Comparison of ENCODE assay signal across 8 cellular contexts in the genomic region with DNA sequence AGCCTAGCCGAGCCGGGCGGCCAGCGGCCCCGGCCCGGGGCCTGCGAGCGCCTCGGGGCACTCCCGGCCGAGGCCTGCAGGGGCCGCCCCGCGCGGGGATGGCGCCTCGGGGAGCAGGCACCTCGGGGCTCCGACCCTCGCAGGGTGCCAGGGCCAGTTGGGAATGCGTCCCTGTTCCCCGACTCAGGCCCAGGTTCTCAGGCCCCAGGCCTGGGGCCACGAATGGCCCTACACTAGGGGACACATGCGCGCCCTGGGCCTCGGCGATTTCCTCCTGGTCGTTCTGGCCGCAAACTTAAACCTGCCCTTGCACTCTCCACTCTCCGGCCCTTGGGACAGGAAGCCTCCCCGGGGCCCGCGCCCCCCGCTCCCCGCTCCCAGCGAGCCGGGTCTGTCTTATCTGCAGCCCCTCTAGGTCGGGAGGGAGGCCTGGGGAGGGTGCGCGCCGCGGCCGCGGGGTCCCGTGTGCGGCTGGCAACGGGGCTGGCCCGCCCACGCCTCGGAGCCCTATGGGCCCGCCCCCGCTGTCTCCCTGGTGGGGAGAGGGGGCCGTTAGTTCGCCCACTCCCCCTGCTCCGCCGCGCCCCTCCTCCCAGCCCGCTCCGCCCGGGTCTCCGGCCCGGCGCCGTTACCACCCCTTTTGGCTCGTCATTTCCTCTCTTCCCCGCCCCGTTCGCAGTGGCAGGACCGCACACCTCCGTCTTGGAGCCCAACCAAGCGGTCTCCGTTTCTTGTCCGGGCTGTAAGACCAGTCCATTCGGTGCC. TPM values are rescaled to one million over a fixed set of nuclear protein-coding genes. Genes with fewer than 3 reads are reported as not detected.
DNase-seq lines count a peak whose midpoint lies in the region; ATAC-seq and TF ChIP-seq lines count a peak whose summit lies in the region.

No MANE protein-coding gene starts in this region.

- peaks cover 0 to 23% of the 10 kb centered on the region in 2 donors for H3K4me1 ChIP-seq in lung (ENCODE audit: control insufficient read depth in 2 of 2, insufficient read depth in 2 of 2, low read length in 2 of 2)

- H3K9me3 ChIP-seq in lung (ENCODE audit: control insufficient read depth in 2 of 2, insufficient read depth in 1 of 2, low read length in 1 of 2) = peaks cover 0 to 2% of the 10 kb centered on the region in 2 donors

- H3K27ac ChIP-seq in dorsolateral prefrontal cortex (peak overlapping the region; percentile 94 to 100 (median 99)), lung (ENCODE audit: low read depth in 1 of 2, low read length in 1 of 2) (peak overlapping the region; percentile 94 to 100)

- peaks cover 64% of the 10 kb centered on the region for H3K4me1 Mint-ChIP-seq in activated CD4-positive, alpha-beta memory T cell treated with anti-CD3 and anti-CD28 coated beads, Interleukin-2, amount 10 ng/mL, durations not matched to agents 7 days and 5 days

- no peaks in the 10 kb centered on the region for H3K27me3 ChIP-seq in BJ (ENCODE audit: control insufficient read depth, insufficient read depth, low read length)
- no peaks in the 10 kb centered on the region for H3K27me3 ChIP-seq in dorsolateral prefrontal cortex
- no peaks in the 10 kb centered on the region for H3K27me3 ChIP-seq in lung (ENCODE audit: control insufficient read depth, insufficient read depth)

- H3K27me3 Mint-ChIP-seq in activated CD4-positive, alpha-beta memory T cell treated with anti-CD3 and anti-CD28 coated beads, Interleukin-2, amount 10 ng/mL, durations not matched to agents 7 days and 5 days = no peaks in the 10 kb centered on the region

- TF ChIP-seq CTCF in BJ (IDR thresholded peaks at IDR 0.05; ENCODE audit: insufficient read depth, low read depth, low read length) = peak; percentile 25; the same call in 1 of the 2 replicates
- peak in 14 of 56 donors; percentile 1 to 47 (median 18) for TF ChIP-seq CTCF in dorsolateral prefrontal cortex (IDR thresholded peaks at IDR 0.05 in 54 of 56, conservative IDR thresholded peaks at IDR 0.05 in 2 of 56; ENCODE audit: low read depth in 1 of 56, partially characterized antibody in 56 of 56)
- no peak for TF ChIP-seq CTCF in lung (IDR thresholded peaks at IDR 0.05; ENCODE audit: control extremely low read depth, extremely low read depth)

- no peak for DNase-seq in BJ (ENCODE audit: low read depth)
- DNase-seq in GM19238 (ENCODE audit: insufficient read length, low spot score) = peak; percentile 65
- peak; percentile 88 for DNase-seq in NCI-H748 treated with DMSO at 0.1 percent for 48 hours (lab: John Stamatoyannopoulos, UW)
- DNase-seq in activated CD4-positive, alpha-beta memory T cell treated with anti-CD3 and anti-CD28 coated beads, Interleukin-2, amount 10 ng/mL, durations not matched to agents 7 days and 5 days = peak; percentile 89
- peak; percentile 36 to 81 (median 68) for DNase-seq in dorsolateral prefrontal cortex
- peak; percentile 87 for DNase-seq in lung (ENCODE audit: low spot score)
- DNase-seq in stimulated activated CD4-positive, alpha-beta T cell treated with anti-CD3 and anti-CD28 coated beads, TNF-alpha, amount 100 ng/mL, for 1 hour (ENCODE audit: low read depth in 3 of 3, low spot score in 1 of 3) = peak; percentile 57 to 64 (median 64)

- H3K4me3 ChIP-seq in BJ (ENCODE audit: low read depth, low read length) (peak overlapping the region; percentile 92), dorsolateral prefrontal cortex (peak overlapping the region; percentile 75 to 99 (median 92)), lung (peak overlapping the region; percentile 98)

- H3K36me3 ChIP-seq in BJ (ENCODE audit: control insufficient read depth, insufficient read depth, low read length) = no peaks in the 10 kb centered on the region
- peaks cover 0 to 3% of the 10 kb centered on the region in 2 donors for H3K36me3 ChIP-seq in lung (ENCODE audit: control insufficient read depth in 2 of 2, insufficient read depth in 2 of 2, low read length in 2 of 2)

- H3K27ac Mint-ChIP-seq in activated CD4-positive, alpha-beta memory T cell treated with anti-CD3 and anti-CD28 coated beads, Interleukin-2, amount 10 ng/mL, durations not matched to agents 7 days and 5 days = peak overlapping the region; percentile 99

- ATAC-seq in HG03457 (IDR thresholded peaks at IDR 0.05; ENCODE audit: unreplicated experiment) = peak; percentile 27
- peak; percentile 10 for ATAC-seq in lung (ENCODE audit: insufficient read depth, low FRiP score)

- CTCF ChIA-PET in BJ (lab: Yijun Ruan, JAX) = interaction anchor here (0.6 kb wide), 1 partner anchor 1237 kb away, joined by 4 read pairs; no protein-coding TSS in a partner anchor
- CTCF ChIA-PET in activated CD4-positive, alpha-beta memory T cell treated with anti-CD3 and anti-CD28 coated beads, Interleukin-2, amount 10 ng/mL, durations not matched to agents 7 days and 5 days (lab: Charles Lee) = interaction anchor here (0.9 to 5.7 kb wide), 9 partner anchors 10 to 233 kb away, joined by 3 to 47 read pairs (median 5); partner anchors contain the start of gene TREML2

- POLR2A ChIA-PET in BJ (lab: Charles Lee) = no interaction called here
- POLR2A ChIA-PET in activated CD4-positive, alpha-beta memory T cell treated with anti-CD3 and anti-CD28 coated beads, Interleukin-2, amount 10 ng/mL, durations not matched to agents 7 days and 5 days (lab: Charles Lee) = interaction anchor here (0.8 to 5.5 kb wide), 10 partner anchors 15 to 260 kb away, joined by 3 to 51 read pairs (median 4); partner anchors contain the start of gene TREML2

- no peaks in the 10 kb centered on the region for H3K9me3 Mint-ChIP-seq in activated CD4-positive, alpha-beta memory T cell treated with anti-CD3 and anti-CD28 coated beads, Interleukin-2, amount 10 ng/mL, durations not matched to agents 7 days and 5 days

- intact Hi-C loops in dorsolateral prefrontal cortex (cut with DNase I) = no loop called here

- H3K4me3 Mint-ChIP-seq in activated CD4-positive, alpha-beta memory T cell treated with anti-CD3 and anti-CD28 coated beads, Interleukin-2, amount 10 ng/mL, durations not matched to agents 7 days and 5 days = peak overlapping the region; percentile 93

- 0 to 1% methylated on average over 59 to 74 of the region's 74 CpGs for WGBS in lung, 2 donors

- peaks cover 40% of the 10 kb centered on the region for H3K36me3 Mint-ChIP-seq in activated CD4-positive, alpha-beta memory T cell treated with anti-CD3 and anti-CD28 coated beads, Interleukin-2, amount 10 ng/mL, durations not matched to agents 7 days and 5 days (ENCODE audit: low read depth)

RNA-seq across cellular contexts. Expression of gene NFYA, which starts 0.6 kb away (rescaled TPM):
- 7.6 and 7.7 TPM in 2 replicates for polyA plus RNA-seq in BJ (2011; rRNA removed)
- 15.5 and 17.0 TPM in 2 replicates for polyA minus RNA-seq in BJ (2011; rRNA and poly(A)+ RNA removed)
- 10 to 100 TPM; 26.2 to 29.8 TPM for total RNA-seq in activated CD4-positive, alpha-beta memory T cell treated with anti-CD3 and anti-CD28 coated beads, Interleukin-2, amount 10 ng/mL, durations not matched to agents 7 days and 5 days
- 10 to 100 TPM; 19.9 to 50.6 (median 29.8) TPM for total RNA-seq in dorsolateral prefrontal cortex
- total RNA-seq in lung = 10 to 100 TPM; 17.8 to 38.0 TPM
- polyA plus RNA-seq in lung = 10 to 100 TPM in 1 of 2 donors, 1 to 10 TPM in 1; 5.9 to 15.5 TPM

RNA-seq across cellular contexts. Expression of gene OARD1, which starts 1.2 kb away (rescaled TPM):
- polyA plus RNA-seq in BJ (2011; rRNA removed) (3.4 and 6.7 TPM in 2 replicates), lung (10 to 100 TPM; 22.4 to 26.2 TPM)
- polyA minus RNA-seq in BJ (2011; rRNA and poly(A)+ RNA removed) = 2.5 and 2.6 TPM in 2 replicates
- 10 to 100 TPM; 34.3 to 37.2 TPM for total RNA-seq in activated CD4-positive, alpha-beta memory T cell treated with anti-CD3 and anti-CD28 coated beads, Interleukin-2, amount 10 ng/mL, durations not matched to agents 7 days and 5 days
- total RNA-seq in dorsolateral prefrontal cortex (10 to 100 TPM; 16.2 to 34.8 (median 24.6) TPM), lung (10 to 100 TPM; 22.2 to 27.0 TPM)

RNA-seq across cellular contexts. Expression of gene APOBEC2, which starts 20.4 kb away (rescaled TPM):
- not detected in 2 replicates for polyA plus RNA-seq in BJ (2011; rRNA removed)
- polyA minus RNA-seq in BJ (2011; rRNA and poly(A)+ RNA removed) = not detected in 2 replicates
- not detected for total RNA-seq in activated CD4-positive, alpha-beta memory T cell treated with anti-CD3 and anti-CD28 coated beads, Interleukin-2, amount 10 ng/mL, durations not matched to agents 7 days and 5 days
- total RNA-seq in dorsolateral prefrontal cortex = not detected
- total RNA-seq in lung = under 1 TPM; 0.34 to 0.51 TPM
- polyA plus RNA-seq in lung = under 1 TPM; 0.10 to 0.40 TPM

RNA-seq across cellular contexts. Expression of gene TSPO2, which starts 31.1 kb away (rescaled TPM):
- not detected in 2 replicates for polyA plus RNA-seq in BJ (2011; rRNA removed)
- polyA minus RNA-seq in BJ (2011; rRNA and poly(A)+ RNA removed) = not detected in 2 replicates
- total RNA-seq in activated CD4-positive, alpha-beta memory T cell treated with anti-CD3 and anti-CD28 coated beads, Interleukin-2, amount 10 ng/mL, durations not matched to agents 7 days and 5 days = not detected
- not detected for total RNA-seq in dorsolateral prefrontal cortex
- total RNA-seq in lung = under 1 TPM in 1 of 2 donors, not detected in 1; 0.57 TPM
- polyA plus RNA-seq in lung = under 1 TPM in 1 of 2 donors, not detected in 1; 0.07 TPM

RNA-seq across cellular contexts. Expression of gene UNC5CL, which starts 34.4 kb away (rescaled TPM):
- not detected in 2 replicates for polyA plus RNA-seq in BJ (2011; rRNA removed)
- not detected in 2 replicates for polyA minus RNA-seq in BJ (2011; rRNA and poly(A)+ RNA removed)
- total RNA-seq in activated CD4-positive, alpha-beta memory T cell treated with anti-CD3 and anti-CD28 coated beads, Interleukin-2, amount 10 ng/mL, durations not matched to agents 7 days and 5 days = 1 to 10 TPM; 1.6 to 2.3 TPM
- 1 to 10 TPM in 82 of 120 experiments, under 1 TPM in 38; 0.17 to 4.8 (median 1.4) TPM for total RNA-seq in dorsolateral prefrontal cortex
- 1 to 10 TPM; 1.6 to 2.5 TPM for total RNA-seq in lung
- 1 to 10 TPM; 1.8 to 4.0 TPM for polyA plus RNA-seq in lung
